Comparison of ENCODE assay signal across 16 cellular contexts in the genomic region with DNA sequence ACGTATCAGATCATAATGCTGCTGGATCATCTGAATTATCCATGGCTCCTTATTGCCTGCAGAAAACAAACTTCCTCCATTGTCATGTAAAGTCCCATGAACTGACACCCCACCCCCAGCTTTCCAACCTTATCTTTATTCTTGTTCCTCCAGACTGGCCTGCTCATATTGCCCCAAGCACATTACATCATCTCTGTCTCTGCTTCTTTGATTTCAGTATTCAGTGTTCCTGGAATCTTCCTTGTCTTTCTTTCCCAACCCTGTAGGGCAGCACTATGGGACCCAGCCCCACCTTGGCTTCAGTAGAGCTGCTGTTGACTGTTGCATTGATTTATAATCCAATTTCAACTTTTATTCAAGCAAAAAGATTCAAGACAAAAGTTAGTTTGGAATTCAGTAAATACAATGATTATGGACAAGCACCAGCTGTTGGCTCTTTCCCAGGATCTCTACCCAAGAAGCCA.
DNase-seq lines count a peak whose midpoint lies in the region; ATAC-seq and TF ChIP-seq lines count a peak whose summit lies in the region.
"Had no signal": no experiment of that assay in that cellular context is flagged by ENCODE, and none has a peak within 500 bp of the region (broad histone marks: within the 10 kb centered on the region; RNA-seq: fewer than 3 reads in every experiment).

No MANE protein-coding gene starts in this region.

- no peaks in the 10 kb centered on the region for H3K27me3 ChIP-seq in IMR-90 (ENCODE audit: control insufficient read depth, insufficient read depth, low read length)
- H3K27me3 ChIP-seq in colonic mucosa = no peaks in the 10 kb centered on the region
- H3K27me3 ChIP-seq in mesendoderm (ENCODE audit: insufficient read depth, low read length, poor library complexity) = no peaks in the 10 kb centered on the region
- H3K27me3 ChIP-seq: ovary, tibial artery had no signal

- H3K36me3 ChIP-seq in IMR-90 (ENCODE audit: control insufficient read depth, insufficient read depth, low read length) (no peaks in the 10 kb centered on the region), colonic mucosa (no peaks in the 10 kb centered on the region), mesendoderm (ENCODE audit: control insufficient read depth, insufficient read depth, low read length) (no peaks in the 10 kb centered on the region)
- H3K36me3 ChIP-seq: ovary, tibial artery had no signal

- no peaks in the 10 kb centered on the region for H3K79me2 ChIP-seq in mesendoderm (ENCODE audit: control insufficient read depth, insufficient read depth, low read length)

- ATAC-seq in IMR-90 (ENCODE audit: low read depth) (no peak), T-cell (replicated peaks in 1 of 4) (no peak)

- DNase-seq in IMR-90 = peak; percentile 26
- peak; percentile 77 for DNase-seq in colonic mucosa
- peak; percentile 78 for DNase-seq in mesendoderm
- no peak for DNase-seq in RKO (ENCODE audit: low spot score)
- no peak for DNase-seq in T-helper 2 cell treated with Interferon-gamma antibody and Interleukin-4, amounts not matched to agents 5 μg/mL and 100 μg/mL, for 36 hours (ENCODE audit: low spot score)
- no peak for DNase-seq in T-cell
- no peak for DNase-seq in SW480 (ENCODE audit: low spot score)
- DNase-seq: central memory CD4-positive, alpha-beta T cell; erythroblast; NCI-H2029; ovary; SIG-M5 had no signal

- dilution Hi-C loops in IMR-90 (cut with HindIII; ENCODE audit: low sequenced_read_pairs, unreplicated experiment) = no loop called here

- no peak overlapping the region for H3K23ac ChIP-seq in IMR-90 (ENCODE audit: low read depth, low read length)
- H3K23ac ChIP-seq in mesendoderm (ENCODE audit: low read length) = no peak overlapping the region

- no peak overlapping the region for H4K91ac ChIP-seq in IMR-90 (ENCODE audit: insufficient read depth, low read depth, low read length)

- no peak overlapping the region for H2BK5ac ChIP-seq in IMR-90 (ENCODE audit: low read depth, low read length, poor library complexity, severe bottlenecking)
- H2BK5ac ChIP-seq in mesendoderm (ENCODE audit: low read length) = no peak overlapping the region

- peak overlapping the region; percentile 80 for H3K4ac ChIP-seq in IMR-90 (ENCODE audit: low read depth, low read length)
- H3K4ac ChIP-seq in mesendoderm (ENCODE audit: low read depth, low read length) = no peak overlapping the region

- H3K4me1 ChIP-seq in IMR-90 (ENCODE audit: control insufficient read depth, insufficient read depth, low read length) = peaks cover 14% of the 10 kb centered on the region
- peaks cover 6% of the 10 kb centered on the region for H3K4me1 ChIP-seq in colonic mucosa
- no peaks in the 10 kb centered on the region for H3K4me1 ChIP-seq in mesendoderm (ENCODE audit: control insufficient read depth, low read depth, low read length)

- no peak overlapping the region for H3K14ac ChIP-seq in IMR-90 (replicated peaks; ENCODE audit: low read depth, low read length)

- POLR2A ChIA-PET in IMR-90 (lab: Charles Lee; ENCODE audit: unreplicated experiment) = no interaction called here
- POLR2A ChIA-PET in T-cell (lab: Charles Lee) = no interaction called here

- H3K4me2 ChIP-seq in IMR-90 (ENCODE audit: low read depth, low read length) (no peak overlapping the region), mesendoderm (ENCODE audit: low read length) (no peak overlapping the region)
- H3K4me2 ChIP-seq: KMS-11 had no signal

- CTCF ChIA-PET in IMR-90 (lab: Yijun Ruan, JAX) (no interaction called here), T-cell (lab: Charles Lee) (no interaction called here)

- H2BK120ac ChIP-seq in IMR-90 (ENCODE audit: low read depth, low read length) = peak overlapping the region; percentile 68; the same call in 1 of the 2 replicates
- H2BK120ac ChIP-seq in mesendoderm (ENCODE audit: low read depth, low read length) = no peak overlapping the region

- intact Hi-C loops in IMR-90 (cut with micrococcal nuclease) = no loop called here
- intact Hi-C loops in colonic mucosa (cut with DNase I) = no loop called here

- H2AFZ ChIP-seq in IMR-90 (replicated peaks; ENCODE audit: low read length, poor library complexity) = no peak overlapping the region

- TF ChIP-seq RAD21 in IMR-90 (IDR thresholded peaks at IDR 0.05; ENCODE audit: low read length) = no peak

- H4K20me1 ChIP-seq in IMR-90 (ENCODE audit: insufficient read depth, low read length) = no peaks in the 10 kb centered on the region

- H3K4me1 Mint-ChIP-seq in T-helper 2 cell treated with Interferon-gamma antibody and Interleukin-4, amounts not matched to agents 5 μg/mL and 100 μg/mL, for 36 hours (ENCODE audit: low read depth) = no peaks in the 10 kb centered on the region
- no peaks in the 10 kb centered on the region for H3K4me1 Mint-ChIP-seq in T-cell

- H3K27ac ChIP-seq in C4-2B (peak overlapping the region; percentile 62; the same call in 1 of the 2 replicates), IMR-90 (ENCODE audit: insufficient read depth, low read length) (no peak overlapping the region), colonic mucosa (peak overlapping the region; percentile 19), mesendoderm (ENCODE audit: low read depth, low read length) (no peak overlapping the region)
- H3K27ac ChIP-seq: KMS-11, ovary, tibial artery had no signal

- no peaks in the 10 kb centered on the region for H3K9me3 ChIP-seq in IMR-90 (ENCODE audit: control insufficient read depth, insufficient read depth, low read length)
- no peaks in the 10 kb centered on the region for H3K9me3 ChIP-seq in colonic mucosa
- H3K9me3 ChIP-seq: ovary, tibial artery had no signal

- BruUV-seq in IMR-90 (replicated peaks; lab: Mats Ljungman, UMichigan) = no TSS peak

- no peak overlapping the region for H3K4me3 Mint-ChIP-seq in T-helper 2 cell treated with Interferon-gamma antibody and Interleukin-4, amounts not matched to agents 5 μg/mL and 100 μg/mL, for 36 hours
- H3K4me3 Mint-ChIP-seq in T-cell = no peak overlapping the region
- H3K4me3 Mint-ChIP-seq: mesothelial cell of epicardium had no signal

- H2AK5ac ChIP-seq in IMR-90 (ENCODE audit: low read depth, low read length) (peak overlapping the region; percentile 15; the same call in 1 of the 2 replicates), mesendoderm (ENCODE audit: low read length) (no peak overlapping the region)

- no peak overlapping the region for H2AK9ac ChIP-seq in IMR-90 (replicated peaks; ENCODE audit: low read depth, low read length, poor library complexity)

- H3K9ac ChIP-seq in IMR-90 (ENCODE audit: low read depth, low read length) (no peak overlapping the region), colonic mucosa (ENCODE audit: low read depth in 2 of 2, low read length in 2 of 2) (no peak overlapping the region), mesendoderm (ENCODE audit: low read length) (no peak overlapping the region)
- H3K9ac ChIP-seq: KMS-11 had no signal

- in situ Hi-C loops in IMR-90 (cut with MboI; ENCODE audit: low sequenced_read_pairs) = no loop called here

- H3K4me3 ChIP-seq in IMR-90 (ENCODE audit: insufficient read depth, low read depth, low read length) = no peak overlapping the region
- H3K4me3 ChIP-seq in colonic mucosa = no peak overlapping the region
- H3K4me3 ChIP-seq in mesendoderm (ENCODE audit: low read length) = no peak overlapping the region
- H3K4me3 ChIP-seq: ovary, tibial artery had no signal

- 100% methylated on average over 1 of the region's 1 CpG; no CpG with 5 or more reads in 1 of the 2 experiments for WGBS in IMR-90 (ENCODE audit: extremely low coverage in 2 of 2, insufficient read length in 1 of 2), 2 experiments
- WGBS in mesendoderm (ENCODE audit: extremely low coverage, insufficient coverage, low lambda C conversion rate) = no CpG with 5 or more reads among the region's 1 CpG

- no peaks in the 10 kb centered on the region for H3K36me3 Mint-ChIP-seq in T-helper 2 cell treated with Interferon-gamma antibody and Interleukin-4, amounts not matched to agents 5 μg/mL and 100 μg/mL, for 36 hours (ENCODE audit: low read depth)
- H3K36me3 Mint-ChIP-seq in T-cell = no peaks in the 10 kb centered on the region
- H3K36me3 Mint-ChIP-seq: mesothelial cell of epicardium had no signal

- H4K8ac ChIP-seq in IMR-90 (ENCODE audit: low read depth in 2 of 2, low read length in 2 of 2) (no peak overlapping the region), mesendoderm (ENCODE audit: low read depth, low read length) (no peak overlapping the region)

- H3K56ac ChIP-seq in IMR-90 (ENCODE audit: extremely low read depth, insufficient read depth, low read length) = no peak overlapping the region
- no peak overlapping the region for H3K56ac ChIP-seq in mesendoderm (ENCODE audit: low read length)

- H4K5ac ChIP-seq in IMR-90 (ENCODE audit: low read depth, low read length) = no peak overlapping the region
- H4K5ac ChIP-seq in mesendoderm (ENCODE audit: low read length) = no peak overlapping the region

- peak overlapping the region; percentile 76 for H2BK20ac ChIP-seq in IMR-90 (ENCODE audit: low read depth, low read length)

- H3K9me3 Mint-ChIP-seq in T-helper 2 cell treated with Interferon-gamma antibody and Interleukin-4, amounts not matched to agents 5 μg/mL and 100 μg/mL, for 36 hours = no peaks in the 10 kb centered on the region
- no peaks in the 10 kb centered on the region for H3K9me3 Mint-ChIP-seq in T-cell

- H3K18ac ChIP-seq in IMR-90 (ENCODE audit: low read depth, low read length) (0 out of 2 replicates have a peak overlapping the region, but pooled peaks have one; percentile 18), mesendoderm (ENCODE audit: low read length) (no peak overlapping the region)

- H3K9me1 ChIP-seq in IMR-90 (ENCODE audit: insufficient read depth, low read length) = no peaks in the 10 kb centered on the region; the same call in 1 of the 2 replicates

- TF ChIP-seq CTCF in C4-2B (conservative IDR thresholded peaks at IDR 0.05) (no peak), IMR-90 (conservative IDR thresholded peaks at IDR 0.05; ENCODE audit: low read depth, low read length) (no peak), colonic mucosa (IDR thresholded peaks at IDR 0.05) (no peak)

- peak overlapping the region; percentile 55; the same call in 2 of the 3 replicates for H2BK15ac ChIP-seq in IMR-90 (ENCODE audit: low read depth, low read length)
- H2BK15ac ChIP-seq in mesendoderm (replicated peaks; ENCODE audit: low read depth) = no peak overlapping the region

- H3K27me3 Mint-ChIP-seq in T-helper 2 cell treated with Interferon-gamma antibody and Interleukin-4, amounts not matched to agents 5 μg/mL and 100 μg/mL, for 36 hours (ENCODE audit: low read depth) = peaks cover 9% of the 10 kb centered on the region
- H3K27me3 Mint-ChIP-seq in T-cell = peaks cover 31 to 33% of the 10 kb centered on the region in 2 donors

- no peak overlapping the region for H3K27ac Mint-ChIP-seq in T-helper 2 cell treated with Interferon-gamma antibody and Interleukin-4, amounts not matched to agents 5 μg/mL and 100 μg/mL, for 36 hours
- H3K27ac Mint-ChIP-seq in T-cell = no peak overlapping the region

- H3K79me1 ChIP-seq in IMR-90 (ENCODE audit: low read depth in 1 of 2, low read length in 2 of 2) (no peaks in the 10 kb centered on the region), mesendoderm (ENCODE audit: low read length) (no peaks in the 10 kb centered on the region)

- TF ChIP-seq POLR2A in IMR-90 (IDR thresholded peaks at IDR 0.05; ENCODE audit: low read depth, low read length) = no peak

Comparison
In these comparisons a context has a peak if more than half of its experiments do, and no peak if none do; other contexts are left out.
1. H3K27ac ChIP-seq: peak in C4-2B (single experiment) and colonic mucosa (single experiment); none in IMR-90 (single experiment) and mesendoderm (single experiment).
2. DNase-seq: peak in IMR-90 (single experiment), colonic mucosa (single experiment) and mesendoderm (single experiment); none in RKO (single experiment), T-helper 2 cell treated with Interferon-gamma antibody and Interleukin-4, amounts not matched to agents 5 μg/mL and 100 μg/mL, for 36 hours (single experiment), T-cell (0 of 34) and SW480 (single experiment).